In the genomic region with DNA sequence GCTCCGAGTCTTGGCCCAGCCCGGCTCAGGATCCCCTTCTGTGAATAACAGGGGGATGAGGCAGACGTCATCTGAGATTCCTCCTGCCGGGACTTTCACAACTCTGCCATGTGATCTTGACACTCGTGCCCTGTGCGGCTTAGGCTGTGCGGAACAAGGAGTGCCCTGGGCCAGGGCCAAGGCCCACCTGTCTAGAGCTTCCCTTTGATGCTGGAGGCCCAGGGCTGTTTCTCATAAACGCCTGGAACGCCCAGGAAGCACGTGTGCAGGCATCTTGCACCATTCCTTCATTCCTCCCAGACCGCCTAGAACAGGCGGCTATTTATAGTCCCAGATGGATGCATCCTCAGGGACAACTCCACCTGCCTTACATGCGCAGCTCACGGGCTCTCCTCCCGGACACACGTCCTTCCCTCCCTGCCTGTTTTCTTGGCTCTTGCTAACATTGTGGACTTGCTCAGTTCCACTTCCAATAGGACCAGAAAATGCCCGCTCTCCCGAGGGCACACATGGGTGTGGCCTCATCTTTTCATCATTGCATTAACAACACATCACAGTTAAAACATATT, we compare ENCODE assay signal across 16 cellular contexts. TPM values are rescaled to one million over a fixed set of nuclear protein-coding genes. Genes with fewer than 3 reads are reported as not detected.
DNase-seq lines count a peak whose midpoint lies in the region; ATAC-seq and TF ChIP-seq lines count a peak whose summit lies in the region.
"Had no signal": no experiment of that assay in that cellular context is flagged by ENCODE, and none has a peak within 500 bp of the region (broad histone marks: within the 10 kb centered on the region; RNA-seq: fewer than 3 reads in every experiment).

No MANE protein-coding gene starts in this region.

- H3K9me3 Mint-ChIP-seq in Calu3 (ENCODE audit: low read depth, unreplicated experiment): no peaks in the 10 kb centered on the region
- H3K9me3 Mint-ChIP-seq: activated T-helper 17 cell treated with anti-CD3 and anti-CD28 coated beads, Interleukin-2, amount 50 U/mL, for 72 hours had no signal

- H3K4me3 ChIP-seq in adrenal gland (no peak overlapping the region), heart left ventricle (no peak overlapping the region), prostate gland (no peak overlapping the region), aorta (ENCODE audit: low read length in 2 of 2) (no peak overlapping the region)

- no peaks in the 10 kb centered on the region for H3K36me3 Mint-ChIP-seq in Calu3 (ENCODE audit: insufficient read depth, unreplicated experiment)

- no peak overlapping the region for H3K27ac Mint-ChIP-seq in Calu3 (ENCODE audit: unreplicated experiment)
- H3K27ac Mint-ChIP-seq: activated CD4-positive, alpha-beta T cell treated with anti-CD3 and anti-CD28 coated beads for 36 hours; activated T-helper 17 cell treated with anti-CD3 and anti-CD28 coated beads, Interleukin-2, amount 50 U/mL, for 72 hours; B cell; stimulated activated memory B cell treated with anti-CD40 and anti-IgM and Interleukin-4, amounts not matched to agents 10 μg/mL and 1 μg/mL and 100 μg/mL, for 72 hours had no signal

- BruUV-seq in Calu3 (replicated peaks; lab: Mats Ljungman, UMichigan): no TSS peak

- peaks cover 11% of the 10 kb centered on the region for H3K27me3 Mint-ChIP-seq in Calu3 (ENCODE audit: unreplicated experiment)
- H3K27me3 Mint-ChIP-seq: activated CD4-positive, alpha-beta T cell treated with anti-CD3 and anti-CD28 coated beads for 36 hours; activated T-helper 17 cell treated with anti-CD3 and anti-CD28 coated beads, Interleukin-2, amount 50 U/mL, for 72 hours; B cell; stimulated activated memory B cell treated with anti-CD40 and anti-IgM and Interleukin-4, amounts not matched to agents 10 μg/mL and 1 μg/mL and 100 μg/mL, for 72 hours had no signal

- peaks cover 6 to 15% of the 10 kb centered on the region in 2 donors for H3K4me1 ChIP-seq in adrenal gland (replicated peaks in 1 of 2)
- H3K4me1 ChIP-seq in heart left ventricle: peaks cover 0 to 26% (median 7%) of the 10 kb centered on the region in 12 donors
- H3K4me1 ChIP-seq in prostate gland (replicated peaks): no peaks in the 10 kb centered on the region
- no peaks in the 10 kb centered on the region for H3K4me1 ChIP-seq in aorta (ENCODE audit: control insufficient read depth in 1 of 2, insufficient read depth in 2 of 2, low read length in 2 of 2)

- no peak overlapping the region for H3K4me3 Mint-ChIP-seq in Calu3 (ENCODE audit: low read depth, unreplicated experiment)
- H3K4me3 Mint-ChIP-seq: activated CD4-positive, alpha-beta T cell treated with anti-CD3 and anti-CD28 coated beads for 36 hours; activated T-helper 17 cell treated with anti-CD3 and anti-CD28 coated beads, Interleukin-2, amount 50 U/mL, for 72 hours; B cell; stimulated activated memory B cell treated with anti-CD40 and anti-IgM and Interleukin-4, amounts not matched to agents 10 μg/mL and 1 μg/mL and 100 μg/mL, for 72 hours had no signal

- DNase-seq in EH (ENCODE audit: low read depth) (peak; percentile 43), adrenal gland (peak in 6 of 7 donors; percentile 29 to 60 (median 36)), heart left ventricle (peak in 1 of 5 donors; percentile 44), prostate gland (ENCODE audit: low spot score) (peak; percentile 58), Calu3 (no peak), inferior parietal cortex (ENCODE audit: extremely low spot score) (no peak), aorta (no peak)
- DNase-seq: activated CD4-positive, alpha-beta T cell treated with anti-CD3 and anti-CD28 coated beads for 36 hours; cerebellar nuclear complex; HCEC 1CT; head of caudate nucleus had no signal

- H3K36me3 ChIP-seq in adrenal gland (replicated peaks in 1 of 2): no peaks in the 10 kb centered on the region
- H3K36me3 ChIP-seq in heart left ventricle: peaks cover 0 to 5% (median 0%) of the 10 kb centered on the region in 9 donors
- H3K36me3 ChIP-seq in prostate gland: no peaks in the 10 kb centered on the region
- H3K36me3 ChIP-seq in aorta (ENCODE audit: control insufficient read depth in 1 of 2, insufficient read depth in 2 of 2, low read length in 1 of 2): no peaks in the 10 kb centered on the region

- CTCF ChIA-PET in Calu3 (lab: Charles Lee): no interaction called here

- H3K9me3 ChIP-seq in adrenal gland (replicated peaks in 1 of 3): no peaks in the 10 kb centered on the region
- no peaks in the 10 kb centered on the region for H3K9me3 ChIP-seq in heart left ventricle
- no peaks in the 10 kb centered on the region for H3K9me3 ChIP-seq in prostate gland
- H3K9me3 ChIP-seq in aorta (ENCODE audit: control insufficient read depth, low read length): no peaks in the 10 kb centered on the region

- H3K27ac ChIP-seq in adrenal gland (peak overlapping the region in 2 of 5 donors; percentile 49 to 61), heart left ventricle (peak overlapping the region in 1 of 12 donors; percentile 13), prostate gland (peak overlapping the region in 1 of 2 donors; percentile 30), aorta (ENCODE audit: low read depth in 1 of 2, low read length in 2 of 2) (no peak overlapping the region)

- no peaks in the 10 kb centered on the region for H3K4me1 Mint-ChIP-seq in Calu3 (ENCODE audit: low read depth, unreplicated experiment)
- H3K4me1 Mint-ChIP-seq: activated CD4-positive, alpha-beta T cell treated with anti-CD3 and anti-CD28 coated beads for 36 hours; activated T-helper 17 cell treated with anti-CD3 and anti-CD28 coated beads, Interleukin-2, amount 50 U/mL, for 72 hours; B cell; stimulated activated memory B cell treated with anti-CD40 and anti-IgM and Interleukin-4, amounts not matched to agents 10 μg/mL and 1 μg/mL and 100 μg/mL, for 72 hours had no signal

- no peaks in the 10 kb centered on the region for H3K27me3 ChIP-seq in adrenal gland
- H3K27me3 ChIP-seq in heart left ventricle: no peaks in the 10 kb centered on the region
- no peaks in the 10 kb centered on the region for H3K27me3 ChIP-seq in prostate gland (replicated peaks; ENCODE audit: insufficient read depth)
- no peaks in the 10 kb centered on the region for H3K27me3 ChIP-seq in aorta (ENCODE audit: control insufficient read depth in 1 of 2, insufficient read depth in 2 of 2, low read length in 1 of 2)

- TF ChIP-seq POLR2A in adrenal gland (IDR thresholded peaks at IDR 0.05) (no peak), heart left ventricle (IDR thresholded peaks at IDR 0.05) (no peak), prostate gland (IDR thresholded peaks at IDR 0.05) (no peak)

- WGBS in adrenal gland, 4 donors: 71 to 79% (median 77%) methylated on average over 14 to 18 of the region's 18 CpGs
- 43 to 54% (median 52%) methylated on average over 18 of the region's 18 CpGs for whole genome bisulfite sequencing in heart left ventricle, 4 donors
- 15% methylated on average over 18 of the region's 18 CpGs for WGBS in prostate gland
- 66 to 74% methylated on average over 18 of the region's 18 CpGs for WGBS in aorta, 2 donors

- TF ChIP-seq CTCF in adrenal gland (IDR thresholded peaks at IDR 0.05): no peak
- no peak for TF ChIP-seq CTCF in heart left ventricle (IDR thresholded peaks at IDR 0.05)
- no peak for TF ChIP-seq CTCF in prostate gland (IDR thresholded peaks at IDR 0.05)
- TF ChIP-seq CTCF in Calu3 (IDR thresholded peaks at IDR 0.05; ENCODE audit: unreplicated experiment): no peak

- peak in 3 of 4 donors; percentile 35 to 72 (median 61) for ATAC-seq in heart left ventricle
- ATAC-seq in GM21737 (IDR thresholded peaks at IDR 0.05; ENCODE audit: unreplicated experiment): no peak
- ATAC-seq in aorta (ENCODE audit: low FRiP score): no peak
- ATAC-seq: activated CD4-positive, alpha-beta T cell treated with anti-CD3 and anti-CD28 coated beads for 36 hours; activated T-helper 17 cell treated with anti-CD3 and anti-CD28 coated beads, Interleukin-2, amount 50 U/mL, for 72 hours; SK-N-SH treated with all-trans-retinoic acid at 6 μM for 48 hours; stimulated activated memory B cell treated with anti-CD40 and anti-IgM and Interleukin-4, amounts not matched to agents 10 μg/mL and 1 μg/mL and 100 μg/mL, for 72 hours had no signal

- intact Hi-C loops in adrenal gland (cut with DNase I) (no loop called here), heart left ventricle (cut with DNase I) (no loop called here), prostate gland (cut with DNase I) (no loop called here), Calu3 (cut with micrococcal nuclease; ENCODE audit: unreplicated experiment) (no loop called here), aorta (cut with DNase I) (no loop called here)

RNA-seq across cellular contexts. Expression of a gene that starts 57.3 kb away (rescaled TPM):
- 10 to 100 TPM in 7 of 8 donors, 1 to 10 TPM in 1; 9.9 to 31.2 (median 17.6) TPM for total RNA-seq in adrenal gland
- polyA plus RNA-seq in adrenal gland: 10 to 100 TPM in 2 of 3 donors, 1 to 10 TPM in 1; 5.8 to 14.1 (median 10.5) TPM
- total RNA-seq in heart left ventricle: 10 to 100 TPM; 14.3 to 25.8 (median 18.4) TPM
- polyA plus RNA-seq in heart left ventricle: 10 to 100 TPM; 11.1 to 27.9 TPM
- total RNA-seq in prostate gland: 1 to 10 TPM; 2.6 to 7.3 TPM
- 1.0 and 1.2 TPM in 2 replicates for total RNA-seq in Calu3 (2022)
- total RNA-seq in aorta: 10 to 100 TPM; 15.4 to 20.2 TPM
- polyA plus RNA-seq in aorta: 1 to 10 TPM; 5.3 to 6.8 TPM

Comparison
In these comparisons a context has a peak if more than half of its experiments do, and no peak if none do; other contexts are left out.
1. DNase-seq: peak in EH (single experiment), adrenal gland (6 of 7) and prostate gland (single experiment); none in Calu3 (single experiment), inferior parietal cortex (single experiment) and aorta (0 of 2).
2. ATAC-seq: peak in heart left ventricle (3 of 4); none in GM21737 (single experiment) and aorta (single experiment).